ENCODE assay signal across 10 cellular contexts in the genomic region with DNA sequence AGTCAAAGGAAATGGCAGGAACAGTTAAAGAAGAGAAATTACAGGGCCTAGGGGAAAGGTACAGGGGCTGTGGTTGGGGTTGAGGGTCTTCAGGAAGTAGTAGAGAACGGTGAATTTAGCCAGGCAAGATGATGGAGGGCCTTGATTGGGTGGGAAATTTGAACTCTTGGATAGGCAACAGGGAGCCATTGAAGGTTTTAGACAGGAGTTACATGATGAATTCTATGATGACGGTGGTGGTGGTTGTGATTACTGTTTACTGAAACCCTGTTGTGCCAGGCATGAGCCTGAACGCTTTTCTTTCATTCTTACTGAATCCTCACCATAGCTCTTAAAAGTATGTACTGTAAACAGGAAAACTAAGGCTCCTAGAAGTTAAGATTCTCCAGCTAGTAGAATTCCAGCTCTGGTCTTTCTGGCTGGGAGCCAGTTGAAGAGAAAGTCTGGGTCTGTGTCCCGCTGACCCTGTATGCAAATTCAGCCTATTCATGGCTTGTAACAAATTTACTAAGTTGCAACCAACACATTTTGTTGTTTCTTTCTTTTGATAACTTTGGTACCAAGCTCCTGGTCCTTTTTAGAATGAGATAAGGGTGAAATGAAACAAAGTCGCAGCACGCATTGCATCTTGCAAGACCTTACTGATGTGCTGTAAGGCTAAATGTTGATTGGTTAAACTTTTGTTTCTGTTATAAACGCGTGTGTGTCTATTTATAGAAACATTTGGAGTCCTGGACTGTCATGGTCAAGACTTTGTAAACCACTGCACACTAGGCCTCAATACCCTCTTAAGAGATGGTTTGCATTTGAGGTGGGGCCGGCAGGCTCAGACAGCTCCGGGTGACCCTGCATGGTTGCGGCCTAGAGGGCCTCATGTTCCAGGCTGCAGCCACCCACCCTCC. TPM values are rescaled to one million over a fixed set of nuclear protein-coding genes. Genes with fewer than 3 reads are reported as not detected.
DNase-seq lines count a peak whose midpoint lies in the region; ATAC-seq, FAIRE-seq and TF ChIP-seq lines count a peak whose summit lies in the region.
"Had no signal": no experiment of that assay in that cellular context is flagged by ENCODE, and none has a peak within 500 bp of the region (broad histone marks: within the 10 kb centered on the region; RNA-seq: fewer than 3 reads in every experiment).

No MANE protein-coding gene starts in this region.

- no peak for ATAC-seq in T-helper 17 cell
- peak; percentile 35 to 47 for ATAC-seq in gastrocnemius medialis
- ATAC-seq in HG03354 (IDR thresholded peaks at IDR 0.05; ENCODE audit: poor library complexity, severe bottlenecking, unreplicated experiment): no peak

- peak; percentile 37 for FAIRE-seq in GM19239 (lab: Jason Lieb, UNC)

- in situ Hi-C loops in gastrocnemius medialis (cut with MboI; ENCODE audit: low sequenced_read_pairs in 4 of 4): no loop called here

- TF ChIP-seq CTCF in hepatocyte (IDR thresholded peaks at IDR 0.05; ENCODE audit: poor library complexity) (no peak), gastrocnemius medialis (IDR thresholded peaks at IDR 0.05 in 4 of 5, conservative IDR thresholded peaks at IDR 0.05 in 1 of 5) (no peak)

- no peaks in the 10 kb centered on the region for H4K20me1 ChIP-seq in hepatocyte (ENCODE audit: insufficient read depth, poor library complexity, severe bottlenecking)

- H3K9me3 ChIP-seq in T-helper 17 cell (ENCODE audit: control insufficient read depth, low read length, poor library complexity, severe bottlenecking) (no peaks in the 10 kb centered on the region), hepatocyte (ENCODE audit: low read depth) (no peaks in the 10 kb centered on the region), gastrocnemius medialis (no peaks in the 10 kb centered on the region)

- WGBS in hepatocyte (ENCODE audit: low lambda C conversion rate, missing lambda C conversion rate): 60% methylated on average over 11 of the region's 11 CpGs

- peak overlapping the region; percentile 96 for H3K27ac Mint-ChIP-seq in T-helper 17 cell

- H3K4me1 Mint-ChIP-seq in T-helper 17 cell: peaks cover 54% of the 10 kb centered on the region

- H3K4me1 ChIP-seq in hepatocyte (ENCODE audit: insufficient read depth) (peaks cover 32% of the 10 kb centered on the region), gastrocnemius medialis (peaks cover 61 to 67% of the 10 kb centered on the region in 2 donors)

- peak overlapping the region; percentile 73 for H3K4me3 Mint-ChIP-seq in T-helper 17 cell

- H3K36me3 Mint-ChIP-seq in T-helper 17 cell (ENCODE audit: low read depth): peaks cover 5% of the 10 kb centered on the region

- H3K4me3 ChIP-seq in hepatocyte (no peak overlapping the region), gastrocnemius medialis (no peak overlapping the region)

- no peak overlapping the region for H2AFZ ChIP-seq in hepatocyte

- intact Hi-C loops in gastrocnemius medialis (cut with DNase I; ENCODE audit: low total_unique reads): no loop called here

- H3K4me2 ChIP-seq in hepatocyte: peak overlapping the region; percentile 4

- H3K36me3 ChIP-seq in hepatocyte (replicated peaks; ENCODE audit: insufficient read depth, low read depth) (no peaks in the 10 kb centered on the region), gastrocnemius medialis (no peaks in the 10 kb centered on the region)

- H3K27me3 ChIP-seq in hepatocyte: no peaks in the 10 kb centered on the region
- no peaks in the 10 kb centered on the region for H3K27me3 ChIP-seq in gastrocnemius medialis

- H3K9me2 ChIP-seq in hepatocyte (replicated peaks; ENCODE audit: insufficient read depth): no peaks in the 10 kb centered on the region

- DNase-seq in GM19239 (ENCODE audit: insufficient read length, low spot score) (no peak), T-helper 17 cell (no peak), hepatocyte (ENCODE audit: low spot score) (no peak), gastrocnemius medialis (no peak), ecto neural progenitor cell (ENCODE audit: low spot score) (no peak)
- no peak for DNase-seq in NK-92 treated with Interleukin-12 subunit alpha and Interleukin-12 subunit beta, amount 100 ng/mL, for 24 hours (lab: John Stamatoyannopoulos, UW)
- no peak for DNase-seq in activated CD8-positive, alpha-beta memory T cell treated with anti-CD3 and anti-CD28 coated beads, Interleukin-2, amount 50 U/mL, for 48 hours
- DNase-seq: RPMI8226; stimulated activated naive CD4-positive, alpha-beta T cell treated with Interleukin-2 at 50 U/mL for 16 hours had no signal

- no peak for TF ChIP-seq POLR2A in gastrocnemius medialis (IDR thresholded peaks at IDR 0.05)

- no peaks in the 10 kb centered on the region for H3K27me3 Mint-ChIP-seq in T-helper 17 cell

- H3K79me2 ChIP-seq in hepatocyte: peaks cover 62% of the 10 kb centered on the region

- H3K27ac ChIP-seq in hepatocyte: peak overlapping the region; percentile 81
- peak overlapping the region; percentile 66 to 95 (median 79) for H3K27ac ChIP-seq in gastrocnemius medialis

RNA-seq across cellular contexts. Expression of gene ORAI1, which starts 6.0 kb away (rescaled TPM):
- total RNA-seq in T-helper 17 cell: 10 to 100 TPM; 51.3 to 52.0 TPM
- 15.0 and 16.2 TPM in 2 replicates for total RNA-seq in hepatocyte
- 30.9 and 39.1 TPM in 2 replicates for polyA plus RNA-seq in hepatocyte
- total RNA-seq in gastrocnemius medialis: 10 to 100 TPM in 3 of 4 donors, 1 to 10 TPM in 1; 9.9 to 29.0 (median 16.4) TPM

RNA-seq across cellular contexts. Expression of gene MORN3, which starts 37.1 kb away (rescaled TPM):
- total RNA-seq in T-helper 17 cell: 1 to 10 TPM; 8.5 to 9.5 TPM
- total RNA-seq in hepatocyte: 0.27 and 0.68 TPM in 2 replicates
- 0.10 and 1.3 TPM in 2 replicates for polyA plus RNA-seq in hepatocyte
- not detected for total RNA-seq in gastrocnemius medialis

RNA-seq across cellular contexts. Expression of gene KDM2B, which starts 51.5 kb away (rescaled TPM):
- total RNA-seq in T-helper 17 cell: 10 to 100 TPM; 87.6 to 94.0 TPM
- 18.8 and 22.7 TPM in 2 replicates for total RNA-seq in hepatocyte
- polyA plus RNA-seq in hepatocyte: 13.6 and 18.9 TPM in 2 replicates
- 1 to 10 TPM; 4.8 to 9.4 (median 8.3) TPM for total RNA-seq in gastrocnemius medialis

Comparison
In these comparisons a context has a peak if more than half of its experiments do, and no peak if none do; other contexts are left out.
1. ATAC-seq: peak in gastrocnemius medialis (2 of 2); none in T-helper 17 cell (single experiment) and HG03354 (single experiment).